Comparison of ENCODE assay signal across 14 cellular contexts in genomic region chr2:120783969-120784372, GRCh38. TPM values are rescaled to one million over a fixed set of nuclear protein-coding genes. Genes with fewer than 3 reads are reported as not detected.
"Had no signal": no experiment of that assay in that cellular context is flagged by ENCODE, and none has a peak within 500 bp of the region (broad histone marks: within the 10 kb centered on the region; RNA-seq: fewer than 3 reads in every experiment).

No MANE protein-coding gene starts in this region.

- DNase-seq: activated CD4-positive, alpha-beta T cell treated with anti-CD3 and anti-CD28 coated beads for 4 hours; activated naive CD4-positive, alpha-beta T cell treated with anti-CD3 and anti-CD28 coated beads for 36 hours; central memory CD4-positive, alpha-beta T cell; effector CD8-positive, alpha-beta T cell; heart right ventricle; left lung; mesendoderm; sigmoid colon; stimulated activated CD4-positive, alpha-beta T cell treated with anti-CD3 and anti-CD28 coated beads, Interleukin-2, amount 100 ng/mL, for 48 hours; stimulated activated naive CD4-positive, alpha-beta T cell treated with Interleukin-2 at 50 U/mL for 16 hours; upper lobe of left lung had no signal

- H3K36me3 ChIP-seq: heart right ventricle, left lung, prostate gland, sigmoid colon, suprapubic skin, upper lobe of left lung had no signal

- H3K4me3 ChIP-seq: coronary artery, heart right ventricle, left lung, prostate gland, sigmoid colon, suprapubic skin, upper lobe of left lung had no signal

- H3K27me3 ChIP-seq: sigmoid colon, suprapubic skin, upper lobe of left lung had no signal

- H3K27ac ChIP-seq: coronary artery, heart right ventricle, left lung, prostate gland, sigmoid colon, suprapubic skin, upper lobe of left lung had no signal

- H3K9me3 ChIP-seq: heart right ventricle, left lung, prostate gland, sigmoid colon, suprapubic skin, upper lobe of left lung had no signal

RNA-seq across cellular contexts. Expression of gene GLI2, which starts 48.3 kb away (rescaled TPM):
- total RNA-seq: activated naive CD4-positive, alpha-beta T cell treated with anti-CD3 and anti-CD28 coated beads for 36 hours had no signal
